ENCODE assay signal across 19 cellular contexts in genomic region chr5:77337716-77338115, GRCh38.
DNase-seq lines count a peak whose midpoint lies in the region; ATAC-seq and TF ChIP-seq lines count a peak whose summit lies in the region.
"Had no signal": no experiment of that assay in that cellular context is flagged by ENCODE, and none has a peak within 500 bp of the region (broad histone marks: within the 10 kb centered on the region; RNA-seq: fewer than 3 reads in every experiment).

No MANE protein-coding gene starts in this region.

- CTCF ChIA-PET in WTC11 (lab: Charles Lee), result no interaction called here

- TF ChIP-seq POLR2A in GM18505 (IDR thresholded peaks at IDR 0.05; ENCODE audit: borderline replicate concordance, extremely low read depth, insufficient read depth, insufficient read length), result no peak

- H3K4me3 ChIP-seq in H7 (ENCODE audit: insufficient read depth, low read depth, low read length), result no peak overlapping the region
- H3K4me3 ChIP-seq: dorsolateral prefrontal cortex, heart right ventricle, prostate gland had no signal

- TF ChIP-seq CTCF in WTC11 (IDR thresholded peaks at IDR 0.05), result no peak
- TF ChIP-seq CTCF in nephron progenitor cell (IDR thresholded peaks at IDR 0.05), result no peak

- H3K4me1 Mint-ChIP-seq in WTC11 (peaks cover 23% of the 10 kb centered on the region), nephron progenitor cell (peaks cover 24% of the 10 kb centered on the region)
- H3K4me1 Mint-ChIP-seq: activated naive CD8-positive, alpha-beta T cell treated with anti-CD3 and anti-CD28 coated beads, Interleukin-2, amount 10 ng/mL, durations not matched to agents 7 days and 5 days; CD8-positive, alpha-beta memory T cell had no signal

- H3K4me3 Mint-ChIP-seq in WTC11, result no peak overlapping the region
- no peak overlapping the region for H3K4me3 Mint-ChIP-seq in nephron progenitor cell
- H3K4me3 Mint-ChIP-seq: activated naive CD8-positive, alpha-beta T cell treated with anti-CD3 and anti-CD28 coated beads, Interleukin-2, amount 10 ng/mL, durations not matched to agents 7 days and 5 days; CD8-positive, alpha-beta memory T cell; T-helper 2 cell treated with Interferon-gamma antibody and Interleukin-4, amounts not matched to agents 5 μg/mL and 100 μg/mL, for 36 hours had no signal

- no peaks in the 10 kb centered on the region; the same call in 1 of the 2 replicates for H3K27me3 Mint-ChIP-seq in WTC11 (ENCODE audit: low read depth)
- H3K27me3 Mint-ChIP-seq in nephron progenitor cell (ENCODE audit: low read depth, poor library complexity), result no peaks in the 10 kb centered on the region

- ATAC-seq in WTC11 (peak; percentile 82), GM18505 (IDR thresholded peaks at IDR 0.05; ENCODE audit: unreplicated experiment) (no peak)
- ATAC-seq: heart right ventricle, left ventricle myocardium superior had no signal

- POLR2A ChIA-PET in WTC11 (lab: Charles Lee), result no interaction called here

- DNase-seq in DMS79 treated with DMSO at 0.1 percent for 48 hours (lab: John Stamatoyannopoulos, UW), result peak; percentile 24
- peak; percentile 39 for DNase-seq in NCI-H1105 treated with DMSO at 0.1 percent for 48 hours (lab: John Stamatoyannopoulos, UW)
- no peak for DNase-seq in WTC11 (ENCODE audit: low spot score)
- peak; percentile 7 for DNase-seq in nephron progenitor cell
- no peak for DNase-seq in NCI-H1930 (lab: John Stamatoyannopoulos, UW)
- DNase-seq in H7, result no peak
- DNase-seq: activated CD4-positive, alpha-beta T cell treated with anti-CD3 and anti-CD28 coated beads, Interleukin-2, amount 50 U/mL, for 1 hour; activated naive CD8-positive, alpha-beta T cell treated with anti-CD3 and anti-CD28 coated beads, Interleukin-2, amount 10 ng/mL, durations not matched to agents 7 days and 5 days; AML-193; CD8-positive, alpha-beta memory T cell; dorsolateral prefrontal cortex; heart right ventricle; Kasumi-1; left ventricle myocardium superior; NCI-H1048; NCI-H226 had no signal

- H3K36me3 Mint-ChIP-seq in WTC11 (no peaks in the 10 kb centered on the region), nephron progenitor cell (ENCODE audit: low read depth) (no peaks in the 10 kb centered on the region)
- H3K36me3 Mint-ChIP-seq: activated naive CD8-positive, alpha-beta T cell treated with anti-CD3 and anti-CD28 coated beads, Interleukin-2, amount 10 ng/mL, durations not matched to agents 7 days and 5 days; CD8-positive, alpha-beta memory T cell had no signal

- H3K36me3 ChIP-seq in H7 (replicated peaks; ENCODE audit: control insufficient read depth, insufficient read depth, low read length), result no peaks in the 10 kb centered on the region
- H3K36me3 ChIP-seq: heart right ventricle, prostate gland had no signal

- H3K9me3 Mint-ChIP-seq in WTC11, result no peaks in the 10 kb centered on the region
- H3K9me3 Mint-ChIP-seq in nephron progenitor cell, result no peaks in the 10 kb centered on the region
- H3K9me3 Mint-ChIP-seq: activated naive CD8-positive, alpha-beta T cell treated with anti-CD3 and anti-CD28 coated beads, Interleukin-2, amount 10 ng/mL, durations not matched to agents 7 days and 5 days; CD8-positive, alpha-beta memory T cell; T-helper 2 cell treated with Interferon-gamma antibody and Interleukin-4, amounts not matched to agents 5 μg/mL and 100 μg/mL, for 36 hours had no signal

- H3K27ac Mint-ChIP-seq in WTC11 (no peak overlapping the region), nephron progenitor cell (no peak overlapping the region)
- H3K27ac Mint-ChIP-seq: activated naive CD8-positive, alpha-beta T cell treated with anti-CD3 and anti-CD28 coated beads, Interleukin-2, amount 10 ng/mL, durations not matched to agents 7 days and 5 days; CD8-positive, alpha-beta memory T cell; T-helper 2 cell treated with Interferon-gamma antibody and Interleukin-4, amounts not matched to agents 5 μg/mL and 100 μg/mL, for 36 hours had no signal

- H3K27me3 ChIP-seq in H7 (ENCODE audit: control insufficient read depth, insufficient read depth, low read length), result no peaks in the 10 kb centered on the region
- H3K27me3 ChIP-seq: dorsolateral prefrontal cortex, heart right ventricle had no signal

TF ChIP-seq in WTC11, 78 proteins besides CTCF, POLR2A, EP300 and RAD21:
- TF ChIP-seq STAT6 (CRISPR knock-in tag; conservative IDR thresholded peaks at IDR 0.05; ENCODE audit: low read depth), result no peak
- no peak for TF ChIP-seq ERG (CRISPR knock-in tag; IDR thresholded peaks at IDR 0.05)
TF ChIP-seq in WTC11: peak in this region for 0.

Comparison
In these comparisons a context has a peak if more than half of its experiments do, and no peak if none do; other contexts are left out.
1. DNase-seq: peak in DMS79 treated with DMSO at 0.1 percent for 48 hours (single experiment), NCI-H1105 treated with DMSO at 0.1 percent for 48 hours (single experiment) and nephron progenitor cell (single experiment); none in WTC11 (single experiment), NCI-H1930 (0 of 2) and H7 (single experiment).